1 cellular context compared by ENCODE assay signal in genomic region chr1:171258429-171258828, GRCh38.
TF ChIP-seq lines count a peak whose summit lies in the region.

No MANE protein-coding gene starts in this region.

TF ChIP-seq in H1, 55 proteins besides CTCF, POLR2A, EP300 and RAD21:
- TF ChIP-seq CTBP2 (IDR thresholded peaks at IDR 0.05; ENCODE audit: borderline replicate concordance, insufficient read depth, insufficient read length, low read length) (no peak), SAP30 (IDR thresholded peaks at IDR 0.05; ENCODE audit: insufficient read depth, insufficient replicate concordance, low read length) (no peak), BCL11A (IDR thresholded peaks at IDR 0.05; ENCODE audit: low read depth in 2 of 2, low read length in 2 of 2) (no peak), EGR1 (IDR thresholded peaks at IDR 0.05; ENCODE audit: borderline replicate concordance, low read depth, low read length) (no peak), KDM5A (IDR thresholded peaks at IDR 0.05; ENCODE audit: low read length) (no peak), FOSL1 (IDR thresholded peaks at IDR 0.05; ENCODE audit: insufficient read depth, low read depth, low read length) (no peak), SP4 (IDR thresholded peaks at IDR 0.05; ENCODE audit: low read length) (no peak), ASH2L (IDR thresholded peaks at IDR 0.05; ENCODE audit: low read length) (no peak), HDAC6 (IDR thresholded peaks at IDR 0.05; ENCODE audit: low read depth, low read length) (no peak), KDM1A (IDR thresholded peaks at IDR 0.05; ENCODE audit: borderline replicate concordance, low read length) (no peak), HDAC2 (IDR thresholded peaks at IDR 0.05; ENCODE audit: borderline replicate concordance in 1 of 2, low read depth in 2 of 2, low read length in 2 of 2) (no peak)
- TF ChIP-seq, protein P1, sequence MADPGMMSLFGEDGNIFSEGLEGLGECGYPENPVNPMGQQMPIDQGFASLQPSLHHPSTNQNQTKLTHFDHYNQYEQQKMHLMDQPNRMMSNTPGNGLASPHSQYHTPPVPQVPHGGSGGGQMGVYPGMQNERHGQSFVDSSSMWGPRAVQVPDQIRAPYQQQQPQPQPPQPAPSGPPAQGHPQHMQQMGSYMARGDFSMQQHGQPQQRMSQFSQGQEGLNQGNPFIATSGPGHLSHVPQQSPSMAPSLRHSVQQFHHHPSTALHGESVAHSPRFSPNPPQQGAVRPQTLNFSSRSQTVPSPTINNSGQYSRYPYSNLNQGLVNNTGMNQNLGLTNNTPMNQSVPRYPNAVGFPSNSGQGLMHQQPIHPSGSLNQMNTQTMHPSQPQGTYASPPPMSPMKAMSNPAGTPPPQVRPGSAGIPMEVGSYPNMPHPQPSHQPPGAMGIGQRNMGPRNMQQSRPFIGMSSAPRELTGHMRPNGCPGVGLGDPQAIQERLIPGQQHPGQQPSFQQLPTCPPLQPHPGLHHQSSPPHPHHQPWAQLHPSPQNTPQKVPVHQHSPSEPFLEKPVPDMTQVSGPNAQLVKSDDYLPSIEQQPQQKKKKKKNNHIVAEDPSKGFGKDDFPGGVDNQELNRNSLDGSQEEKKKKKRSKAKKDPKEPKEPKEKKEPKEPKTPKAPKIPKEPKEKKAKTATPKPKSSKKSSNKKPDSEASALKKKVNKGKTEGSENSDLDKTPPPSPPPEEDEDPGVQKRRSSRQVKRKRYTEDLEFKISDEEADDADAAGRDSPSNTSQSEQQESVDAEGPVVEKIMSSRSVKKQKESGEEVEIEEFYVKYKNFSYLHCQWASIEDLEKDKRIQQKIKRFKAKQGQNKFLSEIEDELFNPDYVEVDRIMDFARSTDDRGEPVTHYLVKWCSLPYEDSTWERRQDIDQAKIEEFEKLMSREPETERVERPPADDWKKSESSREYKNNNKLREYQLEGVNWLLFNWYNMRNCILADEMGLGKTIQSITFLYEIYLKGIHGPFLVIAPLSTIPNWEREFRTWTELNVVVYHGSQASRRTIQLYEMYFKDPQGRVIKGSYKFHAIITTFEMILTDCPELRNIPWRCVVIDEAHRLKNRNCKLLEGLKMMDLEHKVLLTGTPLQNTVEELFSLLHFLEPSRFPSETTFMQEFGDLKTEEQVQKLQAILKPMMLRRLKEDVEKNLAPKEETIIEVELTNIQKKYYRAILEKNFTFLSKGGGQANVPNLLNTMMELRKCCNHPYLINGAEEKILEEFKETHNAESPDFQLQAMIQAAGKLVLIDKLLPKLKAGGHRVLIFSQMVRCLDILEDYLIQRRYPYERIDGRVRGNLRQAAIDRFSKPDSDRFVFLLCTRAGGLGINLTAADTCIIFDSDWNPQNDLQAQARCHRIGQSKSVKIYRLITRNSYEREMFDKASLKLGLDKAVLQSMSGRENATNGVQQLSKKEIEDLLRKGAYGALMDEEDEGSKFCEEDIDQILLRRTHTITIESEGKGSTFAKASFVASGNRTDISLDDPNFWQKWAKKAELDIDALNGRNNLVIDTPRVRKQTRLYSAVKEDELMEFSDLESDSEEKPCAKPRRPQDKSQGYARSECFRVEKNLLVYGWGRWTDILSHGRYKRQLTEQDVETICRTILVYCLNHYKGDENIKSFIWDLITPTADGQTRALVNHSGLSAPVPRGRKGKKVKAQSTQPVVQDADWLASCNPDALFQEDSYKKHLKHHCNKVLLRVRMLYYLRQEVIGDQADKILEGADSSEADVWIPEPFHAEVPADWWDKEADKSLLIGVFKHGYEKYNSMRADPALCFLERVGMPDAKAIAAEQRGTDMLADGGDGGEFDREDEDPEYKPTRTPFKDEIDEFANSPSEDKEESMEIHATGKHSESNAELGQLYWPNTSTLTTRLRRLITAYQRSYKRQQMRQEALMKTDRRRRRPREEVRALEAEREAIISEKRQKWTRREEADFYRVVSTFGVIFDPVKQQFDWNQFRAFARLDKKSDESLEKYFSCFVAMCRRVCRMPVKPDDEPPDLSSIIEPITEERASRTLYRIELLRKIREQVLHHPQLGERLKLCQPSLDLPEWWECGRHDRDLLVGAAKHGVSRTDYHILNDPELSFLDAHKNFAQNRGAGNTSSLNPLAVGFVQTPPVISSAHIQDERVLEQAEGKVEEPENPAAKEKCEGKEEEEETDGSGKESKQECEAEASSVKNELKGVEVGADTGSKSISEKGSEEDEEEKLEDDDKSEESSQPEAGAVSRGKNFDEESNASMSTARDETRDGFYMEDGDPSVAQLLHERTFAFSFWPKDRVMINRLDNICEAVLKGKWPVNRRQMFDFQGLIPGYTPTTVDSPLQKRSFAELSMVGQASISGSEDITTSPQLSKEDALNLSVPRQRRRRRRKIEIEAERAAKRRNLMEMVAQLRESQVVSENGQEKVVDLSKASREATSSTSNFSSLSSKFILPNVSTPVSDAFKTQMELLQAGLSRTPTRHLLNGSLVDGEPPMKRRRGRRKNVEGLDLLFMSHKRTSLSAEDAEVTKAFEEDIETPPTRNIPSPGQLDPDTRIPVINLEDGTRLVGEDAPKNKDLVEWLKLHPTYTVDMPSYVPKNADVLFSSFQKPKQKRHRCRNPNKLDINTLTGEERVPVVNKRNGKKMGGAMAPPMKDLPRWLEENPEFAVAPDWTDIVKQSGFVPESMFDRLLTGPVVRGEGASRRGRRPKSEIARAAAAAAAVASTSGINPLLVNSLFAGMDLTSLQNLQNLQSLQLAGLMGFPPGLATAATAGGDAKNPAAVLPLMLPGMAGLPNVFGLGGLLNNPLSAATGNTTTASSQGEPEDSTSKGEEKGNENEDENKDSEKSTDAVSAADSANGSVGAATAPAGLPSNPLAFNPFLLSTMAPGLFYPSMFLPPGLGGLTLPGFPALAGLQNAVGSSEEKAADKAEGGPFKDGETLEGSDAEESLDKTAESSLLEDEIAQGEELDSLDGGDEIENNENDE (IDR thresholded peaks at IDR 0.05; ENCODE audit: insufficient replicate concordance, low read length) = no peak
- TF ChIP-seq, protein P2, sequence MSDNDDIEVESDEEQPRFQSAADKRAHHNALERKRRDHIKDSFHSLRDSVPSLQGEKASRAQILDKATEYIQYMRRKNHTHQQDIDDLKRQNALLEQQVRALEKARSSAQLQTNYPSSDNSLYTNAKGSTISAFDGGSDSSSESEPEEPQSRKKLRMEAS (IDR thresholded peaks at IDR 0.05) = no peak
